Comparison of ENCODE assay signal across 16 cellular contexts in the genomic region with DNA sequence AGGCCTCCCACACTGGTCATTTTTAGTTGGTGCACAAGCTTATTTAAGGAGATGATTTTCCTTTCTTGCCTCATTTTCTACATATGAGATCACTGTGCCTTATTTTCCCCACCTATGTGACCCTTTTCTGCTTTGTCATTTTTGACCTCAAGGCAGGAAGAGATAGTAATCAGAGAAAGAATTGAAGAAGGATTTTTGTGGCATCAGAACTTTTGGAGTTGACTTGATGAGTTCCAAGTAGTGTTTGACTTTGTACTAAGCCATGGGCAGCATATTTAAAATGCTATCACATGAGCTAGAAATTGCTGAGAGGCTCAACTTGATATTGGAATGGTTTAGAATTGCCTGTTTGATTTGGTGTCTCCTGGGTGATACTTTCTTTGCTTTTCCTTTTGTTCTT.
DNase-seq lines count a peak whose midpoint lies in the region; ATAC-seq and TF ChIP-seq lines count a peak whose summit lies in the region.
"Had no signal": no experiment of that assay in that cellular context is flagged by ENCODE, and none has a peak within 500 bp of the region (broad histone marks: within the 10 kb centered on the region; RNA-seq: fewer than 3 reads in every experiment).

No MANE protein-coding gene starts in this region.

- no peaks in the 10 kb centered on the region for H3K27me3 Mint-ChIP-seq in GM23338 (ENCODE audit: insufficient read depth, low read depth, poor library complexity)
- H3K27me3 Mint-ChIP-seq in stimulated activated naive CD8-positive, alpha-beta T cell treated with anti-CD3 and anti-CD28 coated beads, Interleukin-15, amount 100 ng/mL, for 72 hours: peaks cover 8% of the 10 kb centered on the region
- H3K27me3 Mint-ChIP-seq: B cell; CD4-positive, alpha-beta T cell had no signal

- ATAC-seq in GM23338: no peak
- ATAC-seq in stimulated activated naive CD8-positive, alpha-beta T cell treated with anti-CD3 and anti-CD28 coated beads, Interleukin-15, amount 100 ng/mL, for 72 hours: no peak
- ATAC-seq: CD8-positive, alpha-beta T cell had no signal

- no peaks in the 10 kb centered on the region for H4K20me1 ChIP-seq in GM23338 (replicated peaks; ENCODE audit: insufficient read depth)
- H4K20me1 ChIP-seq: BLaER1 treated with 17β-estradiol and CSF1 and Interleukin-3, amounts not matched to agents 10 nM and 100 nM had no signal

- H3K4me2 ChIP-seq in GM23338: no peak overlapping the region
- H3K4me2 ChIP-seq: BLaER1 treated with 17β-estradiol and CSF1 and Interleukin-3, amounts not matched to agents 10 nM and 100 nM had no signal

- no peaks in the 10 kb centered on the region for H3K36me3 ChIP-seq in GM23338 (ENCODE audit: insufficient read depth)
- H3K36me3 ChIP-seq in ascending aorta: no peaks in the 10 kb centered on the region
- H3K36me3 ChIP-seq: BLaER1 treated with 17β-estradiol and CSF1 and Interleukin-3, amounts not matched to agents 10 nM and 100 nM had no signal

- no peaks in the 10 kb centered on the region for H3K4me1 ChIP-seq in GM23338 (ENCODE audit: insufficient read depth)
- H3K4me1 ChIP-seq in ascending aorta: peaks cover 9 to 39% of the 10 kb centered on the region in 2 donors
- H3K4me1 ChIP-seq: Caco-2 had no signal

- peaks cover 4% of the 10 kb centered on the region; the same call in 2 of the 3 replicates for H3K9me3 Mint-ChIP-seq in GM23338
- H3K9me3 Mint-ChIP-seq in stimulated activated naive CD8-positive, alpha-beta T cell treated with anti-CD3 and anti-CD28 coated beads, Interleukin-15, amount 100 ng/mL, for 72 hours: peaks cover 5 to 6% of the 10 kb centered on the region in 2 donors

- H3K36me3 Mint-ChIP-seq in GM23338 (ENCODE audit: low read depth): peaks cover 4% of the 10 kb centered on the region; the same call in 1 of the 3 replicates
- H3K36me3 Mint-ChIP-seq: CD8-positive, alpha-beta T cell had no signal

- DNase-seq in GM23338 (ENCODE audit: low spot score): no peak
- DNase-seq in ascending aorta (ENCODE audit: low spot score in 2 of 2): no peak
- no peak for DNase-seq in activated naive CD4-positive, alpha-beta T cell treated with Interleukin-2 at 50 U/mL for 16 hours
- DNase-seq in stimulated activated naive CD8-positive, alpha-beta T cell treated with anti-CD3 and anti-CD28 coated beads, Interleukin-15, amount 100 ng/mL, for 72 hours: no peak
- no peak for DNase-seq in SW480 (ENCODE audit: low spot score)
- DNase-seq: 8988T; AML-193; Caco-2; Calu3; CD4-positive, alpha-beta T cell; CD8-positive, alpha-beta T cell; DMS79 treated with DMSO at 0.1 percent for 48 hours; GF-D8 had no signal

- no peaks in the 10 kb centered on the region for H3K27me3 ChIP-seq in GM23338 (ENCODE audit: insufficient read depth)
- no peaks in the 10 kb centered on the region for H3K27me3 ChIP-seq in ascending aorta
- H3K27me3 ChIP-seq: BLaER1 treated with 17β-estradiol and CSF1 and Interleukin-3, amounts not matched to agents 10 nM and 100 nM had no signal

- H3K27ac ChIP-seq in GM23338 (ENCODE audit: low read depth) (no peak overlapping the region), ascending aorta (peak overlapping the region; percentile 16 to 45)
- H3K27ac ChIP-seq: BLaER1 treated with 17β-estradiol and CSF1 and Interleukin-3, amounts not matched to agents 10 nM and 100 nM; C4-2B had no signal

- no peaks in the 10 kb centered on the region for H3F3A ChIP-seq in GM23338 (replicated peaks; ENCODE audit: low read depth)

- peak overlapping the region; percentile 49; the same call in 1 of the 2 replicates for H2AFZ ChIP-seq in GM23338

- H3K9me2 ChIP-seq in GM23338 (ENCODE audit: insufficient read depth): no peaks in the 10 kb centered on the region; the same call in 1 of the 2 replicates

- H3K4me3 Mint-ChIP-seq in GM23338: no peak overlapping the region
- no peak overlapping the region for H3K4me3 Mint-ChIP-seq in stimulated activated naive CD8-positive, alpha-beta T cell treated with anti-CD3 and anti-CD28 coated beads, Interleukin-15, amount 100 ng/mL, for 72 hours
- H3K4me3 Mint-ChIP-seq: B cell; CD4-positive, alpha-beta T cell; CD8-positive, alpha-beta T cell had no signal

- H3K4me3 ChIP-seq in GM23338 (no peak overlapping the region), ascending aorta (no peak overlapping the region)
- H3K4me3 ChIP-seq: BLaER1 treated with 17β-estradiol and CSF1 and Interleukin-3, amounts not matched to agents 10 nM and 100 nM had no signal

- TF ChIP-seq CTCF in GM23338 (conservative IDR thresholded peaks at IDR 0.05; ENCODE audit: low read depth in 2 of 2): no peak
- no peak for TF ChIP-seq CTCF in ascending aorta (IDR thresholded peaks at IDR 0.05)

- no peaks in the 10 kb centered on the region for H3K4me1 Mint-ChIP-seq in GM23338
- no peaks in the 10 kb centered on the region for H3K4me1 Mint-ChIP-seq in stimulated activated naive CD8-positive, alpha-beta T cell treated with anti-CD3 and anti-CD28 coated beads, Interleukin-15, amount 100 ng/mL, for 72 hours
- H3K4me1 Mint-ChIP-seq: B cell had no signal

- H3K79me2 ChIP-seq in GM23338 (replicated peaks; ENCODE audit: insufficient read depth): no peaks in the 10 kb centered on the region

- no peak overlapping the region for H3K27ac Mint-ChIP-seq in GM23338
- H3K27ac Mint-ChIP-seq in stimulated activated naive CD8-positive, alpha-beta T cell treated with anti-CD3 and anti-CD28 coated beads, Interleukin-15, amount 100 ng/mL, for 72 hours: no peak overlapping the region
- H3K27ac Mint-ChIP-seq: B cell; CD4-positive, alpha-beta T cell; CD8-positive, alpha-beta T cell had no signal

- no peaks in the 10 kb centered on the region for H3K9me3 ChIP-seq in ascending aorta
- H3K9me3 ChIP-seq: Caco-2 had no signal

- intact Hi-C loops in ascending aorta (cut with DNase I): no loop called here

TF ChIP-seq in GM23338, 12 proteins besides CTCF, POLR2A, EP300 and RAD21 (continues in another document):
- TF ChIP-seq STAT1 (IDR thresholded peaks at IDR 0.05; ENCODE audit: unreplicated experiment) (no peak), ZNF114 (CRISPR knock-in tag; IDR thresholded peaks at IDR 0.05) (no peak), EZH2 (IDR thresholded peaks at IDR 0.05; ENCODE audit: low read depth, unreplicated experiment) (no peak), NANOG (IDR thresholded peaks at IDR 0.05; ENCODE audit: borderline replicate concordance) (no peak), POLR2AphosphoS5 (IDR thresholded peaks at IDR 0.05; ENCODE audit: low read depth) (no peak), CREB1 (CRISPR knock-in tag; IDR thresholded peaks at IDR 0.05; ENCODE audit: low read depth) (no peak)
- TF ChIP-seq, protein P1, sequence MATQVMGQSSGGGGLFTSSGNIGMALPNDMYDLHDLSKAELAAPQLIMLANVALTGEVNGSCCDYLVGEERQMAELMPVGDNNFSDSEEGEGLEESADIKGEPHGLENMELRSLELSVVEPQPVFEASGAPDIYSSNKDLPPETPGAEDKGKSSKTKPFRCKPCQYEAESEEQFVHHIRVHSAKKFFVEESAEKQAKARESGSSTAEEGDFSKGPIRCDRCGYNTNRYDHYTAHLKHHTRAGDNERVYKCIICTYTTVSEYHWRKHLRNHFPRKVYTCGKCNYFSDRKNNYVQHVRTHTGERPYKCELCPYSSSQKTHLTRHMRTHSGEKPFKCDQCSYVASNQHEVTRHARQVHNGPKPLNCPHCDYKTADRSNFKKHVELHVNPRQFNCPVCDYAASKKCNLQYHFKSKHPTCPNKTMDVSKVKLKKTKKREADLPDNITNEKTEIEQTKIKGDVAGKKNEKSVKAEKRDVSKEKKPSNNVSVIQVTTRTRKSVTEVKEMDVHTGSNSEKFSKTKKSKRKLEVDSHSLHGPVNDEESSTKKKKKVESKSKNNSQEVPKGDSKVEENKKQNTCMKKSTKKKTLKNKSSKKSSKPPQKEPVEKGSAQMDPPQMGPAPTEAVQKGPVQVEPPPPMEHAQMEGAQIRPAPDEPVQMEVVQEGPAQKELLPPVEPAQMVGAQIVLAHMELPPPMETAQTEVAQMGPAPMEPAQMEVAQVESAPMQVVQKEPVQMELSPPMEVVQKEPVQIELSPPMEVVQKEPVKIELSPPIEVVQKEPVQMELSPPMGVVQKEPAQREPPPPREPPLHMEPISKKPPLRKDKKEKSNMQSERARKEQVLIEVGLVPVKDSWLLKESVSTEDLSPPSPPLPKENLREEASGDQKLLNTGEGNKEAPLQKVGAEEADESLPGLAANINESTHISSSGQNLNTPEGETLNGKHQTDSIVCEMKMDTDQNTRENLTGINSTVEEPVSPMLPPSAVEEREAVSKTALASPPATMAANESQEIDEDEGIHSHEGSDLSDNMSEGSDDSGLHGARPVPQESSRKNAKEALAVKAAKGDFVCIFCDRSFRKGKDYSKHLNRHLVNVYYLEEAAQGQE (IDR thresholded peaks at IDR 0.05; ENCODE audit: unreplicated experiment): no peak
